ENCODE assay signal across 22 cellular contexts in the genomic region with DNA sequence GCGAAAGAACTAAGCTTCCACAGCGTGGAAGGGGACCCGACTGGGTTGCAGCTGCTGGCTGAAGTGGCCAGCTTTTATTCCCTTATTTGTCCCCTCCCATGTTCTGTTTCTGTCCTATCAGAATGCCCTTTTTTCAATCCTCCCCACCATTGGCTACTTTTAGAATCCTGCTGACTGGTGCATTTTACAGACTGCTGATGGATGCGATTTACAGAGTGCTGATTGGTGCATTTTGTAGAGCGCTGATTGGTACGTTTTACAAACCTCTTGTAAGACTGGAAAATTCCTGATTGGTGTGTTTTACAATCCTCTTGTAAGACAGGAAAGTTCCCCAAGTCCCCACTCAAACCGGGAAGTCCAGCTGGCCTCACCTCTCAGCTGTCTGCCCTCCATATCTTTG. TPM values are rescaled to one million over a fixed set of nuclear protein-coding genes. Genes with fewer than 3 reads are reported as not detected.
DNase-seq lines count a peak whose midpoint lies in the region; ATAC-seq, FAIRE-seq and TF ChIP-seq lines count a peak whose summit lies in the region.
"Had no signal": no experiment of that assay in that cellular context is flagged by ENCODE, and none has a peak within 500 bp of the region (broad histone marks: within the 10 kb centered on the region; RNA-seq: fewer than 3 reads in every experiment).

No MANE protein-coding gene starts in this region.

- H2AK9ac ChIP-seq in IMR-90 (replicated peaks; ENCODE audit: low read depth, low read length, poor library complexity), result no peak overlapping the region

- no peak overlapping the region for H3K4me2 ChIP-seq in HepG2 (ENCODE audit: low read depth, low read length)
- no peak overlapping the region for H3K4me2 ChIP-seq in IMR-90 (ENCODE audit: low read depth, low read length)
- H3K4me2 ChIP-seq: BLaER1 treated with 17β-estradiol and CSF1 and Interleukin-3, amounts not matched to agents 10 nM and 100 nM had no signal

- H2AFZ ChIP-seq in HepG2 (ENCODE audit: low read length), result no peak overlapping the region
- H2AFZ ChIP-seq in IMR-90 (replicated peaks; ENCODE audit: low read length, poor library complexity), result no peak overlapping the region

- DNase-seq in HepG2 (ENCODE audit: low spot score) (no peak), right lobe of liver (no peak), IMR-90 (no peak), nephron progenitor cell (no peak), NCI-H2227 treated with DMSO at 0.1 percent for 48 hours (lab: John Stamatoyannopoulos, UW) (no peak), natural killer cell (no peak)
- DNase-seq: 8988T; AML-193; Caco-2; Calu3; CD4-positive, alpha-beta T cell; CD8-positive, alpha-beta T cell; DMS79 treated with DMSO at 0.1 percent for 48 hours; GF-D8 had no signal

- H3K4me3 ChIP-seq in HepG2 (replicated peaks in 1 of 3; ENCODE audit: insufficient read depth in 1 of 3, low read depth in 2 of 3, low read length in 3 of 3) (no peak overlapping the region), right lobe of liver (no peak overlapping the region), IMR-90 (ENCODE audit: insufficient read depth, low read depth, low read length) (no peak overlapping the region)
- H3K4me3 ChIP-seq: BLaER1 treated with 17β-estradiol and CSF1 and Interleukin-3, amounts not matched to agents 10 nM and 100 nM had no signal

- no peak for FAIRE-seq in HepG2 (lab: Jason Lieb, UNC)
- FAIRE-seq: A204.1, D721Med, G401.6, GM12891 had no signal

- H3K56ac ChIP-seq in IMR-90 (ENCODE audit: extremely low read depth, insufficient read depth, low read length), result no peak overlapping the region

- H2AK5ac ChIP-seq in IMR-90 (ENCODE audit: low read depth, low read length), result no peak overlapping the region

- TF ChIP-seq RAD21 in HepG2 (CRISPR knock-in tag; IDR thresholded peaks at IDR 0.05) (no peak), IMR-90 (IDR thresholded peaks at IDR 0.05; ENCODE audit: low read length) (no peak)

- H3K9me3 Mint-ChIP-seq in nephron progenitor cell (peaks cover 3% of the 10 kb centered on the region), natural killer cell (no peaks in the 10 kb centered on the region)
- H3K9me3 Mint-ChIP-seq: CD4-positive, alpha-beta T cell; CD8-positive, alpha-beta T cell had no signal

- POLR2A ChIA-PET in HepG2 (lab: Yijun Ruan, JAX) (no interaction called here), IMR-90 (lab: Charles Lee; ENCODE audit: unreplicated experiment) (no interaction called here)

- no peak overlapping the region for H3K4ac ChIP-seq in IMR-90 (ENCODE audit: low read depth, low read length)

- H4K91ac ChIP-seq in IMR-90 (ENCODE audit: insufficient read depth, low read depth, low read length), result no peak overlapping the region

- no peak for TF ChIP-seq EP300 in HepG2 (IDR thresholded peaks at IDR 0.05; ENCODE audit: low read depth in 2 of 2, low read length in 2 of 2)
- TF ChIP-seq EP300 in HepG2 (CRISPR knock-in tag; IDR thresholded peaks at IDR 0.05; ENCODE audit: borderline replicate concordance), result no peak

- H3K36me3 Mint-ChIP-seq in nephron progenitor cell (ENCODE audit: low read depth) (peaks cover 10% of the 10 kb centered on the region), natural killer cell (no peaks in the 10 kb centered on the region)
- H3K36me3 Mint-ChIP-seq: CD8-positive, alpha-beta T cell had no signal

- no peak for TF ChIP-seq POLR2A in HepG2 (IDR thresholded peaks at IDR 0.05; ENCODE audit: insufficient read depth in 1 of 2, low read depth in 2 of 2, low read length in 2 of 2)
- no peak for TF ChIP-seq POLR2A in right lobe of liver (IDR thresholded peaks at IDR 0.05)
- TF ChIP-seq POLR2A in IMR-90 (IDR thresholded peaks at IDR 0.05; ENCODE audit: low read depth, low read length), result no peak

- H3K27ac Mint-ChIP-seq in nephron progenitor cell, result peak overlapping the region; percentile 32
- no peak overlapping the region for H3K27ac Mint-ChIP-seq in natural killer cell
- H3K27ac Mint-ChIP-seq: B cell; CD4-positive, alpha-beta T cell; CD8-positive, alpha-beta T cell had no signal

- H3K4me1 Mint-ChIP-seq in nephron progenitor cell, result peaks cover 5% of the 10 kb centered on the region
- no peaks in the 10 kb centered on the region for H3K4me1 Mint-ChIP-seq in natural killer cell
- H3K4me1 Mint-ChIP-seq: B cell had no signal

- H3K4me3 Mint-ChIP-seq in nephron progenitor cell (no peak overlapping the region), natural killer cell (no peak overlapping the region)
- H3K4me3 Mint-ChIP-seq: B cell; CD4-positive, alpha-beta T cell; CD8-positive, alpha-beta T cell had no signal

- H3K18ac ChIP-seq in IMR-90 (ENCODE audit: low read depth, low read length), result no peak overlapping the region

- H2BK5ac ChIP-seq in IMR-90 (ENCODE audit: low read depth, low read length, poor library complexity, severe bottlenecking), result no peak overlapping the region

- H3K79me2 ChIP-seq in HepG2 (ENCODE audit: insufficient read depth, low read length), result no peaks in the 10 kb centered on the region

- H4K20me1 ChIP-seq in HepG2 (ENCODE audit: insufficient read depth, low read length), result no peaks in the 10 kb centered on the region
- H4K20me1 ChIP-seq in IMR-90 (ENCODE audit: insufficient read depth, low read length), result no peaks in the 10 kb centered on the region
- H4K20me1 ChIP-seq: BLaER1 treated with 17β-estradiol and CSF1 and Interleukin-3, amounts not matched to agents 10 nM and 100 nM had no signal

- H4K8ac ChIP-seq in IMR-90 (ENCODE audit: low read depth in 2 of 2, low read length in 2 of 2), result no peak overlapping the region

- dilution Hi-C loops in IMR-90 (cut with HindIII; ENCODE audit: low sequenced_read_pairs, unreplicated experiment), result no loop called here

- no peaks in the 10 kb centered on the region for H3K9me3 ChIP-seq in HepG2 (ENCODE audit: low read length)
- no peaks in the 10 kb centered on the region for H3K9me3 ChIP-seq in right lobe of liver
- H3K9me3 ChIP-seq in IMR-90 (ENCODE audit: control insufficient read depth, insufficient read depth, low read length), result no peaks in the 10 kb centered on the region
- H3K9me3 ChIP-seq: Caco-2 had no signal

- no peak overlapping the region for H2BK120ac ChIP-seq in IMR-90 (ENCODE audit: low read depth, low read length)

- peaks cover 4% of the 10 kb centered on the region; the same call in 1 of the 2 replicates for H3K9me1 ChIP-seq in IMR-90 (ENCODE audit: insufficient read depth, low read length)

- H3K4me1 ChIP-seq in HepG2 (ENCODE audit: insufficient read depth, low read length), result peaks cover 3% of the 10 kb centered on the region
- no peaks in the 10 kb centered on the region for H3K4me1 ChIP-seq in right lobe of liver
- H3K4me1 ChIP-seq in IMR-90 (ENCODE audit: control insufficient read depth, insufficient read depth, low read length), result no peaks in the 10 kb centered on the region
- H3K4me1 ChIP-seq: BLaER1 treated with 17β-estradiol and CSF1 and Interleukin-3, amounts not matched to agents 10 nM and 100 nM; Caco-2 had no signal

- H3K14ac ChIP-seq in IMR-90 (replicated peaks; ENCODE audit: low read depth, low read length), result no peak overlapping the region

- BruUV-seq in HepG2 (replicated peaks; lab: Mats Ljungman, UMichigan) (no TSS peak), IMR-90 (replicated peaks; lab: Mats Ljungman, UMichigan) (no TSS peak)

- H2BK20ac ChIP-seq in IMR-90 (ENCODE audit: low read depth, low read length), result no peak overlapping the region

- H3K27ac ChIP-seq in HepG2 (ENCODE audit: extremely low read length, insufficient read depth, low read length) (no peak overlapping the region), right lobe of liver (no peak overlapping the region), IMR-90 (ENCODE audit: insufficient read depth, low read length) (no peak overlapping the region)
- H3K27ac ChIP-seq: BLaER1 treated with 17β-estradiol and CSF1 and Interleukin-3, amounts not matched to agents 10 nM and 100 nM; C4-2B had no signal

- WGBS in HepG2 (ENCODE audit: low lambda C conversion rate), result 95% methylated on average over 7 of the region's 7 CpGs
- WGBS in right lobe of liver (ENCODE audit: insufficient coverage, low coverage, low lambda C conversion rate, missing lambda C conversion rate), result 96% methylated on average over 6 of the region's 7 CpGs
- WGBS in IMR-90 (ENCODE audit: extremely low coverage in 2 of 2, insufficient read length in 1 of 2), 2 experiments, result 100% methylated on average over 2 of the region's 7 CpGs; no CpG with 5 or more reads in 1 of the 2 experiments

- CTCF ChIA-PET in HepG2 (lab: Yijun Ruan, JAX; ENCODE audit: low intra/inter-chr PET ratio, low total read pairs), result no interaction called here
- CTCF ChIA-PET in IMR-90 (lab: Yijun Ruan, JAX), result no interaction called here

- H3K9ac ChIP-seq in HepG2 (ENCODE audit: insufficient read depth, low read depth, low read length) (no peak overlapping the region), IMR-90 (ENCODE audit: low read depth, low read length) (no peak overlapping the region)
- H3K9ac ChIP-seq: BLaER1 treated with 17β-estradiol and CSF1 and Interleukin-3, amounts not matched to agents 10 nM and 100 nM had no signal

- H3K27me3 Mint-ChIP-seq in nephron progenitor cell (ENCODE audit: low read depth, poor library complexity) (no peaks in the 10 kb centered on the region), natural killer cell (ENCODE audit: low read depth in 2 of 2) (no peaks in the 10 kb centered on the region)
- H3K27me3 Mint-ChIP-seq: B cell; CD4-positive, alpha-beta T cell had no signal

- no peak overlapping the region for H2BK15ac ChIP-seq in IMR-90 (ENCODE audit: low read depth, low read length)

- H3K36me3 ChIP-seq in HepG2 (replicated peaks in 1 of 2; ENCODE audit: control insufficient read depth in 1 of 2, insufficient read depth in 2 of 2, low read length in 2 of 2) (no peaks in the 10 kb centered on the region), right lobe of liver (no peaks in the 10 kb centered on the region), IMR-90 (ENCODE audit: control insufficient read depth, insufficient read depth, low read length) (no peaks in the 10 kb centered on the region)

- TF ChIP-seq CTCF in HepG2 (CRISPR knock-in tag; IDR thresholded peaks at IDR 0.05) (no peak), right lobe of liver (IDR thresholded peaks at IDR 0.05) (no peak), IMR-90 (conservative IDR thresholded peaks at IDR 0.05; ENCODE audit: low read depth, low read length) (no peak), nephron progenitor cell (IDR thresholded peaks at IDR 0.05) (no peak), natural killer cell (IDR thresholded peaks at IDR 0.05) (no peak)

- H3K27me3 ChIP-seq in HepG2 (ENCODE audit: control insufficient read depth in 1 of 2, insufficient read depth in 2 of 2, low read length in 2 of 2) (no peaks in the 10 kb centered on the region), right lobe of liver (no peaks in the 10 kb centered on the region), IMR-90 (ENCODE audit: control insufficient read depth, insufficient read depth, low read length) (no peaks in the 10 kb centered on the region)
- H3K27me3 ChIP-seq: BLaER1 treated with 17β-estradiol and CSF1 and Interleukin-3, amounts not matched to agents 10 nM and 100 nM had no signal

- no peak overlapping the region for H4K5ac ChIP-seq in IMR-90 (ENCODE audit: low read depth, low read length)

- no peak for ATAC-seq in HepG2
- ATAC-seq in right lobe of liver, result no peak
- no peak for ATAC-seq in IMR-90 (ENCODE audit: low read depth)
- no peak for ATAC-seq in natural killer cell
- no peak for ATAC-seq in HG03025 (IDR thresholded peaks at IDR 0.05; ENCODE audit: low FRiP score, unreplicated experiment)
- ATAC-seq: CD8-positive, alpha-beta T cell had no signal

- H3K23ac ChIP-seq in IMR-90 (ENCODE audit: low read depth, low read length), result no peak overlapping the region

- no peaks in the 10 kb centered on the region for H3K79me1 ChIP-seq in IMR-90 (ENCODE audit: low read depth in 1 of 2, low read length in 2 of 2)

- in situ Hi-C loops in HepG2 (cut with HindIII; ENCODE audit: extremely low pct_ligation_motif_present, low pct_unique_long_range_greater_than_20kb) (no loop called here), IMR-90 (cut with MboI; ENCODE audit: low sequenced_read_pairs) (no loop called here)

- intact Hi-C loops in HepG2 (cut with micrococcal nuclease; ENCODE audit: unreplicated experiment) (no loop called here), right lobe of liver (cut with DNase I) (no loop called here), IMR-90 (cut with micrococcal nuclease) (no loop called here), natural killer cell (cut with micrococcal nuclease) (no loop called here)

RNA-seq across cellular contexts. Expression of a gene that starts 50.7 kb away (rescaled TPM):
- total RNA-seq in HepG2 (2016; rRNA removed; fragmentation: Illumina TruSeq; extraction: Trizol) (5.7 and 7.2 TPM in 2 replicates), right lobe of liver (10 to 100 TPM in 5 of 6 experiments, 1 to 10 TPM in 1; 8.7 to 74.7 (median 32.3) TPM), IMR-90 (2012; rRNA removed) (7.5 and 11.4 TPM in 2 replicates), natural killer cell (10 to 100 TPM; 47.7 to 79.3 (median 51.2) TPM)
- total RNA-seq in HepG2 (2016; cell fraction: cytosol; rRNA removed; fragmentation: Illumina TruSeq; extraction: Trizol; ENCODE audit: low read depth), result 0.79 and 0.81 TPM in 2 replicates
- total RNA-seq in HepG2 (2016; cell fraction: insoluble cytoplasmic fraction; rRNA removed; fragmentation: Illumina TruSeq; extraction: Trizol), result 5.6 and 6.3 TPM in 2 replicates
- 3.6 and 4.2 TPM in 2 replicates for total RNA-seq in HepG2 (2016; cell fraction: membrane; rRNA removed; fragmentation: Illumina TruSeq; extraction: Trizol)
- 6.0 and 6.2 TPM in 2 replicates for total RNA-seq in HepG2 (2016; cell fraction: nucleus; rRNA removed; fragmentation: Illumina TruSeq; extraction: Trizol)
- polyA plus RNA-seq in HepG2 (2011; rRNA removed) (7.1 and 7.2 TPM in 2 replicates), IMR-90 (2012; rRNA removed) (4.1 and 4.3 TPM in 2 replicates)
- 5.3 and 5.8 TPM in 2 replicates for polyA plus RNA-seq in HepG2 (2011; cell fraction: cytosol; rRNA removed)
- polyA plus RNA-seq in HepG2 (2011; cell fraction: nucleus; rRNA removed), result 3.3 and 4.2 TPM in 2 replicates
- polyA plus RNA-seq in HepG2 (2012), result 8.3 and 8.5 TPM in 2 replicates
- 0.36 and 0.37 TPM in 2 replicates for polyA plus RNA-seq in HepG2 (2016; cell fraction: cytosol; fragmentation: Illumina TruSeq; extraction: Trizol; ENCODE audit: low read depth)
- polyA plus RNA-seq in HepG2 (2016; cell fraction: insoluble cytoplasmic fraction; fragmentation: Illumina TruSeq; extraction: Trizol; ENCODE audit: low read depth), result 7.0 TPM in 2 replicates
- 1.6 and 2.0 TPM in 2 replicates for polyA plus RNA-seq in HepG2 (2016; cell fraction: membrane; fragmentation: Illumina TruSeq; extraction: Trizol; ENCODE audit: low read depth)
- 6.3 and 7.1 TPM in 2 replicates for polyA plus RNA-seq in HepG2 (2016; cell fraction: nucleus; fragmentation: Illumina TruSeq; extraction: Trizol; ENCODE audit: insufficient read depth, low read depth)
- polyA minus RNA-seq in HepG2 (2011; rRNA and poly(A)+ RNA removed; ENCODE audit: low replicate concordance), result 2.5 and 9.7 TPM in 2 replicates
- polyA minus RNA-seq in HepG2 (2011; cell fraction: cytosol; rRNA and poly(A)+ RNA removed), result 7.8 and 8.0 TPM in 2 replicates
- polyA minus RNA-seq in HepG2 (2011; cell fraction: nucleus; rRNA and poly(A)+ RNA removed), result 6.2 and 7.5 TPM in 2 replicates
- polyA plus RNA-seq in IMR-90 (2012; cell fraction: cytosol; rRNA removed), result 3.1 and 9.3 TPM in 2 replicates
- polyA plus RNA-seq in IMR-90 (2012; cell fraction: nucleus; rRNA removed; ENCODE audit: low replicate concordance), result 10.6 and 22.1 TPM in 2 replicates
